ENCODE assay signal across 8 cellular contexts in genomic region chr11:18105086-18105801, GRCh38. TPM values are rescaled to one million over a fixed set of nuclear protein-coding genes. Genes with fewer than 3 reads are reported as not detected.
A peak's percentile ranks its signal among the peaks of the same experiment; 100 is the strongest.
DNase-seq lines count a peak whose midpoint lies in the region; ATAC-seq, FAIRE-seq and TF ChIP-seq lines count a peak whose summit lies in the region.

No MANE protein-coding gene starts in this region.

- TF ChIP-seq POLR2A in H54 (IDR thresholded peaks at IDR 0.05; ENCODE audit: low read depth, low read length) = no peak

- H3K79me2 ChIP-seq in PC-3 (ENCODE audit: low read length) = peaks cover 29% of the 10 kb centered on the region

- peak overlapping the region; percentile 94 for H3K4me3 ChIP-seq in GM12865 (ENCODE audit: low read depth, low read length)
- peak overlapping the region; percentile 93 for H3K4me3 ChIP-seq in PC-3 (ENCODE audit: low read length)
- peak overlapping the region; percentile 89 to 93 for H3K4me3 ChIP-seq in esophagus (ENCODE audit: low read depth in 1 of 2, low read length in 2 of 2)
- H3K4me3 ChIP-seq in rectal smooth muscle tissue (ENCODE audit: low read length) = peak overlapping the region; percentile 95

- H3K36me3 ChIP-seq in PC-3 (ENCODE audit: low read depth, low read length) (peaks cover 17% of the 10 kb centered on the region), esophagus (ENCODE audit: control insufficient read depth in 2 of 2, insufficient read depth in 2 of 2, low read length in 1 of 2) (no peaks in the 10 kb centered on the region), rectal smooth muscle tissue (ENCODE audit: control insufficient read depth, insufficient read depth, low read length) (no peaks in the 10 kb centered on the region)

- peak overlapping the region; percentile 93 for H2AFZ ChIP-seq in PC-3 (ENCODE audit: low read length)

- peak overlapping the region; percentile 78 for H3K4me2 ChIP-seq in PC-3 (ENCODE audit: low read length)

- DNase-seq in GM12865 (ENCODE audit: low read depth) = peak; percentile 6
- DNase-seq in PC-3 = no peak
- DNase-seq in NCI-H1930 (lab: John Stamatoyannopoulos, UW) = no peak
- DNase-seq in stimulated activated CD4-positive, alpha-beta T cell treated with anti-CD3 and anti-CD28 coated beads, Interleukin-4, amount 100 ng/mL, for 4 hours = no peak
- no peak for DNase-seq in H54 (ENCODE audit: insufficient read length, low spot score)

- H3K9ac ChIP-seq in PC-3 (ENCODE audit: low read length) = peak overlapping the region; percentile 94
- H3K9ac ChIP-seq in rectal smooth muscle tissue (ENCODE audit: low read length) = peak overlapping the region; percentile 74

- H3K27ac ChIP-seq in PC-3 (ENCODE audit: low read length) (no peak overlapping the region), esophagus (ENCODE audit: low read depth in 2 of 2, low read length in 1 of 2) (peak overlapping the region in 1 of 2 donors; percentile 34), rectal smooth muscle tissue (ENCODE audit: low read depth, low read length) (no peak overlapping the region)

- H3K27me3 ChIP-seq in PC-3 (ENCODE audit: low read length) (no peaks in the 10 kb centered on the region), esophagus (ENCODE audit: control insufficient read depth in 1 of 2, insufficient read depth in 2 of 2, low read length in 2 of 2) (no peaks in the 10 kb centered on the region), rectal smooth muscle tissue (ENCODE audit: control insufficient read depth, insufficient read depth, low read length) (no peaks in the 10 kb centered on the region)

- H3K9me2 ChIP-seq in PC-3 (replicated peaks; ENCODE audit: low read length) = no peaks in the 10 kb centered on the region

- no peaks in the 10 kb centered on the region for H3F3A ChIP-seq in PC-3 (ENCODE audit: low read length, unreplicated experiment)

- no peak for FAIRE-seq in H54 (lab: Jason Lieb, UNC)

- no peak for TF ChIP-seq CTCF in GM12865 (IDR thresholded peaks at IDR 0.05; ENCODE audit: insufficient read depth, low read depth, low read length, missing control alignments)
- no peak for TF ChIP-seq CTCF in PC-3 (conservative IDR thresholded peaks at IDR 0.05; ENCODE audit: low read depth, low read length)

- intact Hi-C loops in PC-3 (cut with micrococcal nuclease) = loop anchor here (5.0 kb wide), 1 partner anchor 93 kb away; the partner anchor contains the start of gene SERGEF

- H4K20me1 ChIP-seq in PC-3 (ENCODE audit: low read length) = no peaks in the 10 kb centered on the region

- H3K4me1 ChIP-seq in PC-3 (ENCODE audit: insufficient read depth, low read length) = peaks cover 21% of the 10 kb centered on the region
- H3K4me1 ChIP-seq in esophagus (ENCODE audit: control insufficient read depth in 2 of 2, insufficient read depth in 2 of 2, low read length in 1 of 2) = no peaks in the 10 kb centered on the region
- peaks cover 2% of the 10 kb centered on the region for H3K4me1 ChIP-seq in rectal smooth muscle tissue (ENCODE audit: control insufficient read depth, insufficient read depth, low read length)

- CTCF ChIA-PET in PC-3 (lab: Charles Lee) = interaction anchor here (0.6 kb wide), 2 partner anchors 10 to 216 kb away, joined by 3 read pairs; partner anchors contain the start of gene HPS5

- TSS peak; percentile 56 for BruUV-seq in PC-3 (replicated peaks; lab: Mats Ljungman, UMichigan)

- WGBS in esophagus, 2 donors = 21 to 22% methylated on average over 29 of the region's 29 CpGs

- POLR2A ChIA-PET in PC-3 (lab: Charles Lee; ENCODE audit: unreplicated experiment) = no interaction called here

- H3K9me3 ChIP-seq in PC-3 (ENCODE audit: low read length) (no peaks in the 10 kb centered on the region), esophagus (ENCODE audit: control insufficient read depth in 2 of 2, insufficient read depth in 1 of 2, low read depth in 1 of 2, low read length in 1 of 2) (no peaks in the 10 kb centered on the region)

- ATAC-seq in PC-3 = no peak
- no peak for ATAC-seq in HG03457 (IDR thresholded peaks at IDR 0.05; ENCODE audit: unreplicated experiment)

RNA-seq across cellular contexts. Expression of gene SAAL1, which starts 0.6 kb away (rescaled TPM):
- 21.5 and 25.4 TPM in 2 replicates for total RNA-seq in PC-3 (2014; rRNA removed)
- polyA plus RNA-seq in esophagus = 1 to 10 TPM; 6.4 to 7.2 TPM

RNA-seq across cellular contexts. Expression of gene MRGPRX3, which starts 27.1 kb away (rescaled TPM):
- not detected in 2 replicates for total RNA-seq in PC-3 (2014; rRNA removed)
- under 1 TPM; 0.12 to 0.33 TPM for polyA plus RNA-seq in esophagus

RNA-seq across cellular contexts. Expression of gene TPH1, which starts 59.2 kb away (rescaled TPM):
- 0.07 TPM in 1 of 2 replicates, not detected in the other for total RNA-seq in PC-3 (2014; rRNA removed)
- under 1 TPM; 0.08 to 0.26 TPM for polyA plus RNA-seq in esophagus
